In genomic region chr1:63870152-63870551, GRCh38 we compare ENCODE assay signal across 17 cellular contexts.
"Had no signal": no experiment of that assay in that cellular context is flagged by ENCODE, and none has a peak within 500 bp of the region (broad histone marks: within the 10 kb centered on the region; RNA-seq: fewer than 3 reads in every experiment).

No MANE protein-coding gene starts in this region.

- H3K4me3 ChIP-seq: lower lobe of right lung, tibial nerve, uterus had no signal

- DNase-seq: activated CD4-positive, alpha-beta T cell treated with anti-CD3 and anti-CD28 coated beads, Interleukin-2, amount 10 ng/mL, durations not matched to agents 24 days and 14 days; activated CD8-positive, alpha-beta T cell treated with anti-CD3 and anti-CD28 coated beads for 36 hours; activated naive CD4-positive, alpha-beta T cell treated with anti-CD3 and anti-CD28 coated beads for 36 hours; activated T-cell treated with anti-CD3 and anti-CD28 coated beads, Interleukin-2, amount 50 U/mL, for 24 hours; aorta; effector CD8-positive, alpha-beta T cell; foreskin fibroblast; lower lobe of right lung; nucleus accumbens; posterior cingulate gyrus; retina; uterus had no signal

- H3K27ac ChIP-seq: lower lobe of right lung, tibial nerve, uterus had no signal

- H3K4me1 Mint-ChIP-seq: activated CD4-positive, alpha-beta T cell treated with anti-CD3 and anti-CD28 coated beads, Interleukin-2, amount 10 ng/mL, durations not matched to agents 24 days and 14 days had no signal

- H3K27me3 ChIP-seq: tibial nerve, uterus had no signal

- H3K27ac Mint-ChIP-seq: activated CD4-positive, alpha-beta T cell treated with anti-CD3 and anti-CD28 coated beads, Interleukin-2, amount 10 ng/mL, durations not matched to agents 24 days and 14 days; activated CD8-positive, alpha-beta T cell treated with anti-CD3 and anti-CD28 coated beads for 36 hours; activated naive CD4-positive, alpha-beta T cell treated with anti-CD3 and anti-CD28 coated beads for 36 hours; activated T-cell treated with anti-CD3 and anti-CD28 coated beads, Interleukin-2, amount 50 U/mL, for 24 hours; activated T-helper 2 cell treated with anti-CD3 and anti-CD28 coated beads, Interferon-gamma antibody, Interleukin-2, Interleukin-4, amounts not matched to agents 10 μg/mL and 5 μg/mL and 100 μg/mL, durations not matched to agents 14 hours and 24 hours and 36 hours; natural killer cell treated with Interleukin-12 subunit alpha and Interleukin-12 subunit beta and Interleukin-15 and Interleukin-18, amount 100 ng/mL, for 72 hours; stimulated activated naive CD8-positive, alpha-beta T cell treated with anti-CD3 and anti-CD28 coated beads, Interleukin-15, Interleukin-2, amounts not matched to agents 100 ng/mL and 50 ng/mL, for 24 hours; T-helper 1 cell treated with Interleukin-12 subunit alpha and Interleukin-12 subunit beta and Interleukin-4 antibody, amounts not matched to agents 30 μg/mL and 1 μg/mL, for 36 hours had no signal

- H3K4me1 ChIP-seq: lower lobe of right lung had no signal

- H3K4me3 Mint-ChIP-seq: activated CD4-positive, alpha-beta T cell treated with anti-CD3 and anti-CD28 coated beads, Interleukin-2, amount 10 ng/mL, durations not matched to agents 24 days and 14 days; activated CD8-positive, alpha-beta T cell treated with anti-CD3 and anti-CD28 coated beads for 36 hours; activated naive CD4-positive, alpha-beta T cell treated with anti-CD3 and anti-CD28 coated beads for 36 hours; activated T-cell treated with anti-CD3 and anti-CD28 coated beads, Interleukin-2, amount 50 U/mL, for 24 hours; natural killer cell treated with Interleukin-12 subunit alpha and Interleukin-12 subunit beta and Interleukin-15 and Interleukin-18, amount 100 ng/mL, for 72 hours; stimulated activated naive CD8-positive, alpha-beta T cell treated with anti-CD3 and anti-CD28 coated beads, Interleukin-15, Interleukin-2, amounts not matched to agents 100 ng/mL and 50 ng/mL, for 24 hours; T-helper 1 cell treated with Interleukin-12 subunit alpha and Interleukin-12 subunit beta and Interleukin-4 antibody, amounts not matched to agents 30 μg/mL and 1 μg/mL, for 36 hours had no signal

- H3K9me3 Mint-ChIP-seq: activated CD4-positive, alpha-beta T cell treated with anti-CD3 and anti-CD28 coated beads, Interleukin-2, amount 10 ng/mL, durations not matched to agents 24 days and 14 days; activated CD8-positive, alpha-beta T cell treated with anti-CD3 and anti-CD28 coated beads for 36 hours; activated naive CD4-positive, alpha-beta T cell treated with anti-CD3 and anti-CD28 coated beads for 36 hours; activated T-cell treated with anti-CD3 and anti-CD28 coated beads, Interleukin-2, amount 50 U/mL, for 24 hours; activated T-helper 2 cell treated with anti-CD3 and anti-CD28 coated beads, Interferon-gamma antibody, Interleukin-2, Interleukin-4, amounts not matched to agents 10 μg/mL and 5 μg/mL and 100 μg/mL, durations not matched to agents 14 hours and 24 hours and 36 hours; natural killer cell treated with Interleukin-12 subunit alpha and Interleukin-12 subunit beta and Interleukin-15 and Interleukin-18, amount 100 ng/mL, for 72 hours; stimulated activated naive CD8-positive, alpha-beta T cell treated with anti-CD3 and anti-CD28 coated beads, Interleukin-15, Interleukin-2, amounts not matched to agents 100 ng/mL and 50 ng/mL, for 24 hours; T-helper 1 cell treated with Interleukin-12 subunit alpha and Interleukin-12 subunit beta and Interleukin-4 antibody, amounts not matched to agents 30 μg/mL and 1 μg/mL, for 36 hours had no signal

- H3K36me3 ChIP-seq: lower lobe of right lung, tibial nerve, uterus had no signal

- H3K36me3 Mint-ChIP-seq: natural killer cell treated with Interleukin-12 subunit alpha and Interleukin-12 subunit beta and Interleukin-15 and Interleukin-18, amount 100 ng/mL, for 72 hours had no signal

- H3K9me3 ChIP-seq: lower lobe of right lung, tibial nerve, uterus had no signal

- H3K27me3 Mint-ChIP-seq: activated T-cell treated with anti-CD3 and anti-CD28 coated beads, Interleukin-2, amount 50 U/mL, for 24 hours; stimulated activated naive CD8-positive, alpha-beta T cell treated with anti-CD3 and anti-CD28 coated beads, Interleukin-15, Interleukin-2, amounts not matched to agents 100 ng/mL and 50 ng/mL, for 24 hours had no signal
